30 cellular contexts compared by ENCODE assay signal in the genomic region with DNA sequence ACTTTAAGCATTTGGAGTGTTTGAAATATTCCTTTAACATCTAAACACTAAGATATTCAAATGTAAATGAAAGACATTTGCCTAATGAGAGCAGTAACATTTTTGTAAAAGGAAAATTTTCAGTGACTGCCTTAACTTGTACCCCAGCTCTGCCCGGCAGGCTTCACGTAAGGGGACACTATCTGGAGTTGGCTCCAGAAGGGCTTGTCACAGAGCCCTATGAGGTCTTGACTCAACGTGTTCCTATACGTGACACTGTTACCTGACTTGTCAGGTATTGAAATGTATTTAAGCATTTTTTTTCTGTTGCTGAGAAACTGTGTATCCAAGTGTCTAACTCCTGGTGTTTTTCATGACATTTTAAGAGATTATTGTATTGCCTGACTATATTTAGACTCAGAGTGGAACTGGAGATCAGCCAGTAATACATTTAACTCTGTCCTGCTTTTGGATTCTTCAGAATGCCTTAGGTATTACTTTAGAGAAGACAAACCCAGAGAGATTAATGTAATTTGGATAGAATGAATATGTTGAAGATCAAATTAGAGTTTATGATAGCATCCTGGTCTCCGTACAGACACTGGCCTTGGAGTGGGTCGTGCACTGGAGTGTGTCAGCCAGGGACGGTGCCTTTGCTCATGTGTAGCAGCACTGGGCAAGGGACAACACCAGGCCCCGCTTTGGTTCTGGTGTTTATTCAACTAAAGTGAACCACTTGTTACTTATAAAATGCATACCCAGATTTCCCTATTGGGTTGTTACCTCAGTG. TPM values are rescaled to one million over a fixed set of nuclear protein-coding genes. Genes with fewer than 3 reads are reported as not detected.
DNase-seq lines count a peak whose midpoint lies in the region; ATAC-seq and TF ChIP-seq lines count a peak whose summit lies in the region.
"Had no signal": no experiment of that assay in that cellular context is flagged by ENCODE, and none has a peak within 500 bp of the region (broad histone marks: within the 10 kb centered on the region; RNA-seq: fewer than 3 reads in every experiment).

No MANE protein-coding gene starts in this region.

- H3K4me3 ChIP-seq in right cardiac atrium (ENCODE audit: low read length) (no peak overlapping the region), gastrocnemius medialis (no peak overlapping the region)
- H3K4me3 ChIP-seq: left lung, SK-N-MC, upper lobe of left lung had no signal

- H3K36me3 Mint-ChIP-seq in activated CD8-positive, alpha-beta memory T cell treated with anti-CD3 and anti-CD28 coated beads, Interleukin-2, amount 10 ng/mL, durations not matched to agents 7 days and 5 days: peaks cover 25% of the 10 kb centered on the region

- intact Hi-C loops in right cardiac atrium (cut with DNase I): no loop called here
- intact Hi-C loops in gastrocnemius medialis (cut with DNase I; ENCODE audit: low total_unique reads): no loop called here

- H3K4me3 Mint-ChIP-seq in activated CD8-positive, alpha-beta memory T cell treated with anti-CD3 and anti-CD28 coated beads, Interleukin-2, amount 10 ng/mL, durations not matched to agents 7 days and 5 days: no peak overlapping the region
- H3K4me3 Mint-ChIP-seq: activated CD4-positive, alpha-beta memory T cell treated with anti-CD3 and anti-CD28 coated beads for 36 hours; CD14-positive monocyte; immature natural killer cell; stimulated activated memory B cell treated with anti-CD40 and anti-IgM and Interleukin-4, amounts not matched to agents 10 μg/mL and 1 μg/mL and 100 μg/mL, for 72 hours had no signal

- no peak for TF ChIP-seq POLR2A in gastrocnemius medialis (IDR thresholded peaks at IDR 0.05)

- H3K4me1 Mint-ChIP-seq in activated CD8-positive, alpha-beta memory T cell treated with anti-CD3 and anti-CD28 coated beads, Interleukin-2, amount 10 ng/mL, durations not matched to agents 7 days and 5 days: peaks cover 4% of the 10 kb centered on the region
- H3K4me1 Mint-ChIP-seq: CD14-positive monocyte had no signal

- H3K27me3 ChIP-seq in right cardiac atrium (ENCODE audit: control insufficient read depth, insufficient read depth) (no peaks in the 10 kb centered on the region), gastrocnemius medialis (no peaks in the 10 kb centered on the region)
- H3K27me3 ChIP-seq: left lung, neutrophil, upper lobe of left lung had no signal

- CTCF ChIA-PET in activated CD8-positive, alpha-beta memory T cell treated with anti-CD3 and anti-CD28 coated beads, Interleukin-2, amount 10 ng/mL, durations not matched to agents 7 days and 5 days (lab: Charles Lee): no interaction called here

- WGBS in right cardiac atrium: 50% methylated on average over 8 of the region's 8 CpGs

- no peaks in the 10 kb centered on the region for H3K27me3 Mint-ChIP-seq in activated CD8-positive, alpha-beta memory T cell treated with anti-CD3 and anti-CD28 coated beads, Interleukin-2, amount 10 ng/mL, durations not matched to agents 7 days and 5 days
- H3K27me3 Mint-ChIP-seq: activated CD4-positive, alpha-beta memory T cell treated with anti-CD3 and anti-CD28 coated beads for 36 hours; progenitor cell of endocrine pancreas; stimulated activated memory B cell treated with anti-CD40 and anti-IgM and Interleukin-4, amounts not matched to agents 10 μg/mL and 1 μg/mL and 100 μg/mL, for 72 hours had no signal

- no peak for ATAC-seq in activated CD8-positive, alpha-beta memory T cell treated with anti-CD3 and anti-CD28 coated beads, Interleukin-2, amount 10 ng/mL, durations not matched to agents 7 days and 5 days
- peak; percentile 42 to 48 for ATAC-seq in right cardiac atrium
- ATAC-seq in gastrocnemius medialis: peak in 1 of 2 donors; percentile 47
- no peak for ATAC-seq in HG02840 (IDR thresholded peaks at IDR 0.05; ENCODE audit: low FRiP score, unreplicated experiment)
- ATAC-seq: left lung; stimulated activated memory B cell treated with anti-CD40 and anti-IgM and Interleukin-4, amounts not matched to agents 10 μg/mL and 1 μg/mL and 100 μg/mL, for 72 hours had no signal

- no peaks in the 10 kb centered on the region for H3K9me3 ChIP-seq in right cardiac atrium (ENCODE audit: control insufficient read depth, low read length)
- H3K9me3 ChIP-seq in gastrocnemius medialis: no peaks in the 10 kb centered on the region
- H3K9me3 ChIP-seq: Caco-2, left lung, neutrophil, upper lobe of left lung had no signal

- peak overlapping the region; percentile 67 for H3K27ac ChIP-seq in right cardiac atrium (ENCODE audit: low read length)
- peak overlapping the region; percentile 35 to 68 (median 60) for H3K27ac ChIP-seq in gastrocnemius medialis
- H3K27ac ChIP-seq: 22Rv1, HL-60, left lung, neutrophil, SK-N-MC, upper lobe of left lung had no signal

- in situ Hi-C loops in gastrocnemius medialis (cut with MboI; ENCODE audit: low sequenced_read_pairs in 4 of 4): no loop called here

- no peak for DNase-seq in activated CD8-positive, alpha-beta memory T cell treated with anti-CD3 and anti-CD28 coated beads, Interleukin-2, amount 10 ng/mL, durations not matched to agents 7 days and 5 days
- no peak for DNase-seq in activated CD8-positive, alpha-beta memory T cell treated with anti-CD3 and anti-CD28 coated beads, Interleukin-2, amount 50 U/mL, for 48 hours
- DNase-seq in cerebellum (ENCODE audit: low spot score): peak; percentile 27
- DNase-seq in right cardiac atrium: peak in 1 of 3 donors; percentile 59
- DNase-seq in gastrocnemius medialis: no peak
- no peak for DNase-seq in GOT3 (lab: John Stamatoyannopoulos, UW)
- DNase-seq in activated gamma-delta T cell (lab: John Stamatoyannopoulos, UW): no peak
- DNase-seq: activated CD4-positive, alpha-beta memory T cell treated with anti-CD3 and anti-CD28 coated beads for 36 hours; activated CD4-positive, CD25-positive, alpha-beta regulatory T cell treated with anti-CD3 and anti-CD28 coated beads, Interleukin-2, amount 50 U/mL, for 72 hours; activated CD8-positive, alpha-beta memory T cell treated with anti-CD3 and anti-CD28 coated beads, Interleukin-2, amount 50 U/mL, for 4 hours; Caco-2; DMS53; H7; immature natural killer cell; KBM-7; left lung; mesendoderm; NCI-H1092; NCI-H1694; NCI-H446 treated with DMSO at 0.1 percent for 48 hours; RPMI8226; upper lobe of left lung had no signal

- H3K9me3 Mint-ChIP-seq in activated CD8-positive, alpha-beta memory T cell treated with anti-CD3 and anti-CD28 coated beads, Interleukin-2, amount 10 ng/mL, durations not matched to agents 7 days and 5 days (ENCODE audit: low read depth): no peaks in the 10 kb centered on the region
- H3K9me3 Mint-ChIP-seq: activated CD4-positive, alpha-beta memory T cell treated with anti-CD3 and anti-CD28 coated beads for 36 hours; CD14-positive monocyte; immature natural killer cell; stimulated activated memory B cell treated with anti-CD40 and anti-IgM and Interleukin-4, amounts not matched to agents 10 μg/mL and 1 μg/mL and 100 μg/mL, for 72 hours had no signal

- peak overlapping the region; percentile 28 for H3K27ac Mint-ChIP-seq in activated CD8-positive, alpha-beta memory T cell treated with anti-CD3 and anti-CD28 coated beads, Interleukin-2, amount 10 ng/mL, durations not matched to agents 7 days and 5 days
- H3K27ac Mint-ChIP-seq: progenitor cell of endocrine pancreas; stimulated activated memory B cell treated with anti-CD40 and anti-IgM and Interleukin-4, amounts not matched to agents 10 μg/mL and 1 μg/mL and 100 μg/mL, for 72 hours had no signal

- no peak for TF ChIP-seq CTCF in gastrocnemius medialis (IDR thresholded peaks at IDR 0.05 in 4 of 5, conservative IDR thresholded peaks at IDR 0.05 in 1 of 5)

- peaks cover 0 to 19% of the 10 kb centered on the region in 2 donors for H3K36me3 ChIP-seq in gastrocnemius medialis

- H3K4me1 ChIP-seq in right cardiac atrium (ENCODE audit: control insufficient read depth, insufficient read depth, low read length) (peaks cover 6% of the 10 kb centered on the region), gastrocnemius medialis (peaks cover 28% of the 10 kb centered on the region in 2 donors)
- H3K4me1 ChIP-seq: Caco-2, left lung, upper lobe of left lung had no signal

RNA-seq across cellular contexts. Expression of gene PHF2, which starts 34.6 kb away (rescaled TPM):
- total RNA-seq in activated CD8-positive, alpha-beta memory T cell treated with anti-CD3 and anti-CD28 coated beads, Interleukin-2, amount 10 ng/mL, durations not matched to agents 7 days and 5 days: 10 to 100 TPM; 25.1 to 26.3 TPM
- total RNA-seq in cerebellum (21.6 TPM), right cardiac atrium (10 to 100 TPM; 31.1 to 32.4 (median 31.6) TPM), gastrocnemius medialis (10 to 100 TPM; 18.8 to 24.3 (median 21.9) TPM)
- 28.3 TPM for polyA plus RNA-seq in right cardiac atrium

Comparison
In these comparisons a context has a peak if more than half of its experiments do, and no peak if none do; other contexts are left out.
1. ATAC-seq: peak in right cardiac atrium (2 of 2); none in activated CD8-positive, alpha-beta memory T cell treated with anti-CD3 and anti-CD28 coated beads, Interleukin-2, amount 10 ng/mL, durations not matched to agents 7 days and 5 days (single experiment) and HG02840 (single experiment).